In genomic region chr3:144162042-144162441, GRCh38 we compare ENCODE assay signal across 1 cellular context.
TF ChIP-seq lines count a peak whose summit lies in the region.

No MANE protein-coding gene starts in this region.

TF ChIP-seq in HepG2, 621 proteins besides CTCF, POLR2A, EP300 and RAD21 (continued from another document and continues in another):
- TF ChIP-seq SKIL (CRISPR knock-in tag; IDR thresholded peaks at IDR 0.05; ENCODE audit: borderline replicate concordance) (peak; percentile 19; the same call in 1 of the 2 replicates), CENPBD1 (CRISPR knock-in tag; IDR thresholded peaks at IDR 0.05; ENCODE audit: borderline replicate concordance, low read depth) (no peak), ATM (IDR thresholded peaks at IDR 0.05; ENCODE audit: borderline replicate concordance) (no peak), ZNF343 (CRISPR knock-in tag; IDR thresholded peaks at IDR 0.05) (no peak), ZFP36L2 (CRISPR knock-in tag; IDR thresholded peaks at IDR 0.05) (no peak), REPIN1 (CRISPR knock-in tag; IDR thresholded peaks at IDR 0.05; ENCODE audit: borderline replicate concordance, low read depth) (no peak), ZNF335 (CRISPR knock-in tag; IDR thresholded peaks at IDR 0.05) (no peak), ZBTB44 (CRISPR knock-in tag; IDR thresholded peaks at IDR 0.05) (no peak), KIAA2018 (CRISPR knock-in tag; IDR thresholded peaks at IDR 0.05; ENCODE audit: borderline replicate concordance) (no peak), ZNF607 (CRISPR knock-in tag; IDR thresholded peaks at IDR 0.05; ENCODE audit: borderline replicate concordance) (no peak), HNRNPK (IDR thresholded peaks at IDR 0.05; ENCODE audit: low read depth, low read length, poor library complexity, severe bottlenecking) (no peak), RORA (CRISPR knock-in tag; IDR thresholded peaks at IDR 0.05) (no peak), HNF4A (CRISPR knock-in tag; IDR thresholded peaks at IDR 0.05) (peak; percentile 71), CENPT (CRISPR knock-in tag; IDR thresholded peaks at IDR 0.05; ENCODE audit: low read depth) (no peak), ZNF563 (CRISPR knock-in tag; IDR thresholded peaks at IDR 0.05) (no peak), ZNF138 (CRISPR knock-in tag; IDR thresholded peaks at IDR 0.05; ENCODE audit: low read depth) (no peak), ZNF572 (CRISPR knock-in tag; IDR thresholded peaks at IDR 0.05) (no peak), SALL1 (CRISPR knock-in tag; IDR thresholded peaks at IDR 0.05) (peak; percentile 84; the same call in 1 of the 2 replicates), ZNF713 (CRISPR knock-in tag; IDR thresholded peaks at IDR 0.05) (no peak), ZNF703 (CRISPR knock-in tag; IDR thresholded peaks at IDR 0.05; ENCODE audit: borderline replicate concordance) (no peak), LCORL (IDR thresholded peaks at IDR 0.05) (0 out of 2 replicates have a peak, but pooled peaks have one; percentile 13), LCORL (CRISPR knock-in tag; IDR thresholded peaks at IDR 0.05) (peak; percentile 44; the same call in 1 of the 2 replicates), ZNF280D (CRISPR knock-in tag; IDR thresholded peaks at IDR 0.05) (no peak), CEBPG (CRISPR knock-in tag; IDR thresholded peaks at IDR 0.05) (no peak), ZNF333 (CRISPR knock-in tag; IDR thresholded peaks at IDR 0.05; ENCODE audit: borderline replicate concordance) (no peak), PATZ1 (CRISPR knock-in tag; IDR thresholded peaks at IDR 0.05) (no peak), ZNF629 (CRISPR knock-in tag; conservative IDR thresholded peaks at IDR 0.05) (no peak), RFXANK (CRISPR knock-in tag; IDR thresholded peaks at IDR 0.05) (no peak), ZNF329 (CRISPR knock-in tag; IDR thresholded peaks at IDR 0.05; ENCODE audit: low read depth) (no peak), ZNF446 (CRISPR knock-in tag; IDR thresholded peaks at IDR 0.05) (no peak), FOXO1 (CRISPR knock-in tag; IDR thresholded peaks at IDR 0.05) (peak; percentile 75; the same call in 1 of the 2 replicates), POLR2G (IDR thresholded peaks at IDR 0.05; ENCODE audit: low read depth, low read length) (no peak), SP140L (CRISPR knock-in tag; IDR thresholded peaks at IDR 0.05; ENCODE audit: borderline replicate concordance) (no peak), ZNF510 (CRISPR knock-in tag; IDR thresholded peaks at IDR 0.05; ENCODE audit: low read depth) (no peak), FOXO4 (CRISPR knock-in tag; conservative IDR thresholded peaks at IDR 0.05) (no peak), NONO (IDR thresholded peaks at IDR 0.05) (no peak), NONO (CRISPR knock-in tag; conservative IDR thresholded peaks at IDR 0.05) (no peak), NFYC (CRISPR knock-in tag; IDR thresholded peaks at IDR 0.05) (no peak), MTA3 (CRISPR knock-in tag; IDR thresholded peaks at IDR 0.05) (no peak), ZMAT3 (CRISPR knock-in tag; conservative IDR thresholded peaks at IDR 0.05) (no peak), ZNF292 (CRISPR knock-in tag; IDR thresholded peaks at IDR 0.05; ENCODE audit: borderline replicate concordance, low read depth) (0 out of 2 replicates have a peak, but pooled peaks have one; percentile 51), ZSCAN30 (CRISPR knock-in tag; IDR thresholded peaks at IDR 0.05) (no peak), ZKSCAN8 (CRISPR knock-in tag; IDR thresholded peaks at IDR 0.05; ENCODE audit: borderline replicate concordance) (no peak), MED8 (CRISPR knock-in tag; IDR thresholded peaks at IDR 0.05; ENCODE audit: insufficient replicate concordance) (no peak), MEIS2 (CRISPR knock-in tag; IDR thresholded peaks at IDR 0.05) (no peak)
